Comparison of ENCODE assay signal across 8 cellular contexts in genomic region chr11:72821920-72822799, GRCh38. TPM values are rescaled to one million over a fixed set of nuclear protein-coding genes. Genes with fewer than 3 reads are reported as not detected.
DNase-seq lines count a peak whose midpoint lies in the region; ATAC-seq and TF ChIP-seq lines count a peak whose summit lies in the region.

No MANE protein-coding gene starts in this region.

- H3K27ac ChIP-seq in Peyer's patch (peak overlapping the region; percentile 21 to 80 (median 54)), foreskin keratinocyte (no peak overlapping the region), neural progenitor cell (no peak overlapping the region)

- H3K4me3 ChIP-seq in Peyer's patch (peak overlapping the region; percentile 27 to 49 (median 42)), neural progenitor cell (peak overlapping the region; percentile 51)

- H3K79me2 ChIP-seq in neural progenitor cell (ENCODE audit: low read depth), result no peaks in the 10 kb centered on the region

- H3K9ac ChIP-seq in neural progenitor cell, result no peak overlapping the region

- ATAC-seq in HG03378 (IDR thresholded peaks at IDR 0.05; ENCODE audit: unreplicated experiment) (peak; percentile 50), foreskin keratinocyte (peak; percentile 81), GM18868 (IDR thresholded peaks at IDR 0.05; ENCODE audit: unreplicated experiment) (no peak)

- peaks cover 30% of the 10 kb centered on the region for H3K36me3 Mint-ChIP-seq in activated naive CD4-positive, alpha-beta T cell treated with anti-CD3 and anti-CD28 coated beads for 36 hours (ENCODE audit: low read depth)
- H3K36me3 Mint-ChIP-seq in neural progenitor cell, result peaks cover 3% of the 10 kb centered on the region
- H3K36me3 Mint-ChIP-seq in stimulated activated naive CD8-positive, alpha-beta T cell treated with anti-CD3 and anti-CD28 coated beads, Interleukin-15, Interleukin-2, amounts not matched to agents 100 ng/mL and 50 ng/mL, for 24 hours (ENCODE audit: low read depth), result peaks cover 28% of the 10 kb centered on the region

- H3K27me3 ChIP-seq in Peyer's patch, result no peaks in the 10 kb centered on the region
- H3K27me3 ChIP-seq in foreskin keratinocyte, result no peaks in the 10 kb centered on the region
- H3K27me3 ChIP-seq in neural progenitor cell, result peaks cover 13% of the 10 kb centered on the region

- peak overlapping the region; percentile 46 for H3K4me3 Mint-ChIP-seq in activated naive CD4-positive, alpha-beta T cell treated with anti-CD3 and anti-CD28 coated beads for 36 hours
- H3K4me3 Mint-ChIP-seq in neural progenitor cell, result peak overlapping the region; percentile 64
- peak overlapping the region; percentile 68 for H3K4me3 Mint-ChIP-seq in stimulated activated naive CD8-positive, alpha-beta T cell treated with anti-CD3 and anti-CD28 coated beads, Interleukin-15, Interleukin-2, amounts not matched to agents 100 ng/mL and 50 ng/mL, for 24 hours

- H3K9me3 ChIP-seq in Peyer's patch (no peaks in the 10 kb centered on the region), neural progenitor cell (ENCODE audit: low read depth) (no peaks in the 10 kb centered on the region)

- H3K36me3 ChIP-seq in Peyer's patch (peaks cover 0 to 28% (median 0%) of the 10 kb centered on the region in 3 donors), neural progenitor cell (no peaks in the 10 kb centered on the region)

- H3K4me1 ChIP-seq in Peyer's patch, result peaks cover 0 to 20% (median 5%) of the 10 kb centered on the region in 4 donors
- peaks cover 11% of the 10 kb centered on the region for H3K4me1 ChIP-seq in foreskin keratinocyte
- peaks cover 9% of the 10 kb centered on the region for H3K4me1 ChIP-seq in neural progenitor cell

- H3K4me2 ChIP-seq in neural progenitor cell, result peak overlapping the region; percentile 86

- DNase-seq in GM03348 (ENCODE audit: low spot score) (peak; percentile 96), Peyer's patch (peak; percentile 84 to 94 (median 93)), foreskin keratinocyte (peak; percentile 57 to 77), neural progenitor cell (ENCODE audit: low spot score) (peak; percentile 98)
- peak; percentile 83 for DNase-seq in activated naive CD4-positive, alpha-beta T cell treated with anti-CD3 and anti-CD28 coated beads for 36 hours

- H3F3A ChIP-seq in neural progenitor cell (ENCODE audit: low read depth), result peaks cover 3% of the 10 kb centered on the region

- H2AFZ ChIP-seq in neural progenitor cell (replicated peaks), result peak overlapping the region; percentile 95

- H3K9me3 Mint-ChIP-seq in activated naive CD4-positive, alpha-beta T cell treated with anti-CD3 and anti-CD28 coated beads for 36 hours, result no peaks in the 10 kb centered on the region
- no peaks in the 10 kb centered on the region for H3K9me3 Mint-ChIP-seq in neural progenitor cell
- H3K9me3 Mint-ChIP-seq in stimulated activated naive CD8-positive, alpha-beta T cell treated with anti-CD3 and anti-CD28 coated beads, Interleukin-15, Interleukin-2, amounts not matched to agents 100 ng/mL and 50 ng/mL, for 24 hours, result no peaks in the 10 kb centered on the region

- TF ChIP-seq CTCF in Peyer's patch (IDR thresholded peaks at IDR 0.05), result peak in 4 of 6 experiments; percentile 16 to 70 (median 63)
- TF ChIP-seq CTCF in foreskin keratinocyte (conservative IDR thresholded peaks at IDR 0.05), result peak; percentile 57
- peak; percentile 5 for TF ChIP-seq CTCF in neural progenitor cell (IDR thresholded peaks at IDR 0.05)

- H3K27ac Mint-ChIP-seq in activated naive CD4-positive, alpha-beta T cell treated with anti-CD3 and anti-CD28 coated beads for 36 hours, result no peak overlapping the region
- H3K27ac Mint-ChIP-seq in neural progenitor cell, result no peak overlapping the region
- H3K27ac Mint-ChIP-seq in stimulated activated naive CD8-positive, alpha-beta T cell treated with anti-CD3 and anti-CD28 coated beads, Interleukin-15, Interleukin-2, amounts not matched to agents 100 ng/mL and 50 ng/mL, for 24 hours, result peak overlapping the region; percentile 88

- CTCF ChIA-PET in activated naive CD4-positive, alpha-beta T cell treated with anti-CD3 and anti-CD28 coated beads for 36 hours (lab: Charles Lee), result interaction anchor here (1.0 to 1.3 kb wide), 3 partner anchors 10 to 422 kb away, joined by 3 to 8 read pairs (median 3); no protein-coding TSS in a partner anchor

- no peaks in the 10 kb centered on the region for H3K27me3 Mint-ChIP-seq in activated naive CD4-positive, alpha-beta T cell treated with anti-CD3 and anti-CD28 coated beads for 36 hours (ENCODE audit: low read depth)
- H3K27me3 Mint-ChIP-seq in neural progenitor cell (ENCODE audit: insufficient read depth, low read depth), result peaks cover 9% of the 10 kb centered on the region
- H3K27me3 Mint-ChIP-seq in stimulated activated naive CD8-positive, alpha-beta T cell treated with anti-CD3 and anti-CD28 coated beads, Interleukin-15, Interleukin-2, amounts not matched to agents 100 ng/mL and 50 ng/mL, for 24 hours, result no peaks in the 10 kb centered on the region

- no peaks in the 10 kb centered on the region for H4K20me1 ChIP-seq in neural progenitor cell (ENCODE audit: low read depth)

- intact Hi-C loops in activated naive CD4-positive, alpha-beta T cell treated with anti-CD3 and anti-CD28 coated beads for 36 hours (cut with micrococcal nuclease), result loop anchor here (1.0 kb wide), 1 partner anchor 8 kb away; the partner anchor contains the start of gene ATG16L2

- peak; percentile 24 to 48 for TF ChIP-seq POLR2A in Peyer's patch (IDR thresholded peaks at IDR 0.05)

- H3K4me1 Mint-ChIP-seq in activated naive CD4-positive, alpha-beta T cell treated with anti-CD3 and anti-CD28 coated beads for 36 hours (ENCODE audit: low read depth), result peaks cover 11% of the 10 kb centered on the region
- peaks cover 11% of the 10 kb centered on the region for H3K4me1 Mint-ChIP-seq in neural progenitor cell
- peaks cover 25% of the 10 kb centered on the region for H3K4me1 Mint-ChIP-seq in stimulated activated naive CD8-positive, alpha-beta T cell treated with anti-CD3 and anti-CD28 coated beads, Interleukin-15, Interleukin-2, amounts not matched to agents 100 ng/mL and 50 ng/mL, for 24 hours (ENCODE audit: low read depth)

RNA-seq across cellular contexts. Expression of gene ATG16L2, which starts 7.9 kb away (rescaled TPM):
- total RNA-seq in Peyer's patch (100 to 1,000 TPM in 1 of 4 donors, 10 to 100 TPM in 3; 39.9 to 226 (median 65.0) TPM), foreskin keratinocyte (13.1 and 15.0 TPM in 2 replicates), neural progenitor cell (ENCODE audit: low replicate concordance) (20.5 and 38.0 TPM in 2 replicates)
- 100 to 1,000 TPM; 105 to 114 TPM for total RNA-seq in activated naive CD4-positive, alpha-beta T cell treated with anti-CD3 and anti-CD28 coated beads for 36 hours
- 12.5 and 12.8 TPM in 2 replicates for polyA plus RNA-seq in foreskin keratinocyte

RNA-seq across cellular contexts. Expression of gene STARD10, which starts 28.3 kb away (rescaled TPM):
- 100 to 1,000 TPM; 118 to 187 (median 168) TPM for total RNA-seq in Peyer's patch
- 10 to 100 TPM; 11.9 to 12.0 TPM for total RNA-seq in activated naive CD4-positive, alpha-beta T cell treated with anti-CD3 and anti-CD28 coated beads for 36 hours
- 77.4 and 80.2 TPM in 2 replicates for total RNA-seq in foreskin keratinocyte
- polyA plus RNA-seq in foreskin keratinocyte, result 110 and 113 TPM in 2 replicates
- total RNA-seq in neural progenitor cell (ENCODE audit: low replicate concordance), result 13.0 and 17.7 TPM in 2 replicates

Comparison
In these comparisons a context has a peak if more than half of its experiments do, and no peak if none do; other contexts are left out.
1. H3K27ac ChIP-seq: peak in Peyer's patch (4 of 4); none in foreskin keratinocyte (single experiment) and neural progenitor cell (single experiment).
2. CTCF ChIP-seq: peak in every context shown above with its lines; median percentile 63 in Peyer's patch; 57 in foreskin keratinocyte; 5 in neural progenitor cell.
3. Peak in every context shown above with its lines, with median percentiles within 50 percentile points of each other: DNase-seq and H3K4me3 Mint-ChIP-seq.